ENCODE assay signal across 12 cellular contexts in the genomic region with DNA sequence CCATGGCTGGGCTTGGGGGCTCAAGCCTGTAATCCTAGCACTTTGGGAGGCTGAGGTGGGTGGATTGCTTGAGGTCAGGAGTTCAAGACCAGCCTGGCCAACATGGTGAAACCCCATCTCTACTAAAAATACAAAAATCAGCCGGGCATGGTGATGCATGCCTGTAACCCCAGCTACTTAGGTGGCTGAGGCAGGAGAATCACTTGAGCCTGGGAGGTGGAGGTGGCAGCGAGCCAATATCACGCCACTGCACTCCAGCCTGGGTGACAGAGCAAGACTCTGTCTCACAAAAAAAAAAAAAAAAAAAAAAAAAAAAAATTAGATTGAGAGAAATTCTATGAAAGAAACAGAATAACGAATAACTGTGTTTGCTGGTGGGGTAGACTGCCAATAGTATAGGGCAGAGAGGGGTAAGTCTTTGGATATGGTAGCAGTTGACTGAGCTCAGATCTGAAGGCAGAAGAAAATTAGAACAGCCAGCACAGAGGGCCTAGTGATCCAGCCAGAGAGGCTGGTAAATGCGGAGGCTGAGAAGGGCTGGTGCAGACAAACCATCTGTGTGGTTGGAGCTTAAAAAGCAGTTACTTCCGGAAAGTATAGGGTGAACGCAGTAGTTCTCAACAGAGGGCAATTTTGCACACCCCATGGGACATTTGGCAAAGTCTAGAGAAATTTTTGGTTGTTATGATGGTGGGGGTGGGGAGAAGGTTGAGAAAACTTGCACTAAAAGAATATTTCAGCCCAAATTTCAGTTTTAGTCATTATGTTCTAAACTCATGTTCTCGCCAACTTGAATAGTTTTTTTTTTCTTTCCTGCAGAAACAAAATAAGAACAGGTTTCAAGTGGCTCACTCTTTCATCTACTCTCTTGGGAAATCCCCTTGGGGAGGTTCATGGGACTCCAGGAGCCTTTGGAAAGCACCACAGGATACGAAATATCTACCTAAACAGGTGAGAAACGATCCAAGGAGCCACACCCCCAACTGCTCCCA. TPM values are rescaled to one million over a fixed set of nuclear protein-coding genes. Genes with fewer than 3 reads are reported as not detected.
DNase-seq lines count a peak whose midpoint lies in the region; ATAC-seq and TF ChIP-seq lines count a peak whose summit lies in the region.
"Had no signal": no experiment of that assay in that cellular context is flagged by ENCODE, and none has a peak within 500 bp of the region (broad histone marks: within the 10 kb centered on the region; RNA-seq: fewer than 3 reads in every experiment).

No MANE protein-coding gene starts in this region.

- H3K4ac ChIP-seq in neuronal stem cell (ENCODE audit: low read length) = no peak overlapping the region

- H3K36me3 Mint-ChIP-seq in activated CD4-positive, alpha-beta T cell treated with anti-CD3 and anti-CD28 coated beads, Interleukin-2, amount 10 ng/mL, durations not matched to agents 24 days and 14 days (ENCODE audit: low read depth) = no peaks in the 10 kb centered on the region

- peak overlapping the region in 3 of 10 experiments; percentile 62 to 68 (median 65); a peak in 6 of 20 replicates for H3K4me3 ChIP-seq in BLaER1 treated with 17β-estradiol and CSF1 and Interleukin-3, amounts not matched to agents 10 nM and 100 nM
- H3K4me3 ChIP-seq in hepatocyte (no peak overlapping the region), neuronal stem cell (ENCODE audit: low read length in 2 of 2) (no peak overlapping the region)
- H3K4me3 ChIP-seq: body of pancreas, gastrocnemius medialis had no signal

- H3K27me3 ChIP-seq in BLaER1 treated with 17β-estradiol and CSF1 and Interleukin-3, amounts not matched to agents 10 nM and 100 nM = peaks cover 0 to 3% (median 0%) of the 10 kb centered on the region in 11 experiments; a peak in 1 of 22 replicates
- H3K27me3 ChIP-seq in hepatocyte (peaks cover 6% of the 10 kb centered on the region), neuronal stem cell (ENCODE audit: control insufficient read depth in 3 of 3, insufficient read depth in 3 of 3, low read depth in 1 of 3, low read length in 3 of 3) (peaks cover 0 to 29% (median 0%) of the 10 kb centered on the region in 3 experiments)
- H3K27me3 ChIP-seq: body of pancreas had no signal

- no peaks in the 10 kb centered on the region; a peak in 1 of 22 replicates for H4K20me1 ChIP-seq in BLaER1 treated with 17β-estradiol and CSF1 and Interleukin-3, amounts not matched to agents 10 nM and 100 nM
- H4K20me1 ChIP-seq in hepatocyte (ENCODE audit: insufficient read depth, poor library complexity, severe bottlenecking) = no peaks in the 10 kb centered on the region

- TF ChIP-seq CTCF in hepatocyte (IDR thresholded peaks at IDR 0.05; ENCODE audit: poor library complexity) = no peak

- H3K9me3 Mint-ChIP-seq in activated CD4-positive, alpha-beta T cell treated with anti-CD3 and anti-CD28 coated beads, Interleukin-2, amount 10 ng/mL, durations not matched to agents 24 days and 14 days = no peaks in the 10 kb centered on the region

- H3K27ac ChIP-seq in BLaER1 treated with 17β-estradiol and CSF1 and Interleukin-3, amounts not matched to agents 10 nM and 100 nM = peak overlapping the region in 5 of 11 experiments; percentile 13 to 67 (median 40); a peak in 5 of 22 replicates
- H3K27ac ChIP-seq in hepatocyte (peak overlapping the region; percentile 36), neuronal stem cell (replicated peaks; ENCODE audit: low read length) (no peak overlapping the region)
- H3K27ac ChIP-seq: body of pancreas, gastrocnemius medialis, neutrophil had no signal

- H2AFZ ChIP-seq in hepatocyte (no peak overlapping the region), neuronal stem cell (ENCODE audit: low read length) (no peak overlapping the region)

- H2BK5ac ChIP-seq in neuronal stem cell (ENCODE audit: low read length) = no peak overlapping the region

- H3K9me3 ChIP-seq in BLaER1 treated with 17β-estradiol and CSF1 and Interleukin-3, amounts not matched to agents 10 nM and 100 nM (replicated peaks in 1 of 11) = no peaks in the 10 kb centered on the region
- no peaks in the 10 kb centered on the region for H3K9me3 ChIP-seq in hepatocyte (ENCODE audit: low read depth)
- no peaks in the 10 kb centered on the region for H3K9me3 ChIP-seq in neuronal stem cell (replicated peaks in 1 of 2; ENCODE audit: control insufficient read depth in 2 of 2, insufficient read depth in 1 of 2, low read depth in 1 of 2, low read length in 2 of 2)
- H3K9me3 ChIP-seq: body of pancreas, gastrocnemius medialis, neutrophil had no signal

- H3K4me3 Mint-ChIP-seq in activated CD4-positive, alpha-beta T cell treated with anti-CD3 and anti-CD28 coated beads, Interleukin-2, amount 10 ng/mL, durations not matched to agents 24 days and 14 days = peak overlapping the region; percentile 60

- H3K9me2 ChIP-seq in hepatocyte (replicated peaks; ENCODE audit: insufficient read depth) = no peaks in the 10 kb centered on the region

- peak overlapping the region in 5 of 11 experiments; percentile 9 to 80 (median 40); a peak in 5 of 22 replicates for H3K9ac ChIP-seq in BLaER1 treated with 17β-estradiol and CSF1 and Interleukin-3, amounts not matched to agents 10 nM and 100 nM
- no peak overlapping the region for H3K9ac ChIP-seq in neuronal stem cell (ENCODE audit: low read depth, low read length, poor library complexity)

- H4K91ac ChIP-seq in neuronal stem cell (ENCODE audit: low read depth, low read length, poor library complexity) = no peak overlapping the region

- no peak overlapping the region for H2BK15ac ChIP-seq in neuronal stem cell (ENCODE audit: low read length)

- peak; percentile 72 for DNase-seq in activated CD4-positive, alpha-beta T cell treated with anti-CD3 and anti-CD28 coated beads, Interleukin-2, amount 10 ng/mL, durations not matched to agents 24 days and 14 days
- DNase-seq in hepatocyte (ENCODE audit: low spot score) = peak; percentile 10
- DNase-seq in neuronal stem cell (ENCODE audit: low spot score) = no peak
- DNase-seq in dedifferentiated amniotic fluid mesenchymal stem cell (ENCODE audit: extremely low spot score) = no peak
- DNase-seq in COR-L47 (lab: John Stamatoyannopoulos, UW) = no peak
- DNase-seq: gastrocnemius medialis, NCI-H187 had no signal

- intact Hi-C loops in activated CD4-positive, alpha-beta T cell treated with anti-CD3 and anti-CD28 coated beads, Interleukin-2, amount 10 ng/mL, durations not matched to agents 24 days and 14 days (cut with micrococcal nuclease) = no loop called here

- peaks cover 10% of the 10 kb centered on the region for H3K4me1 Mint-ChIP-seq in activated CD4-positive, alpha-beta T cell treated with anti-CD3 and anti-CD28 coated beads, Interleukin-2, amount 10 ng/mL, durations not matched to agents 24 days and 14 days

- ATAC-seq in GM21360 (IDR thresholded peaks at IDR 0.05; ENCODE audit: unreplicated experiment) = peak; percentile 45
- no peak for ATAC-seq in GM19397 (IDR thresholded peaks at IDR 0.05; ENCODE audit: unreplicated experiment)
- ATAC-seq: body of pancreas, gastrocnemius medialis had no signal

- H3K23ac ChIP-seq in neuronal stem cell (ENCODE audit: low read depth, low read length, poor library complexity) = no peak overlapping the region

- no peak overlapping the region for H3K18ac ChIP-seq in neuronal stem cell (ENCODE audit: low read length)

- no peak overlapping the region for H2BK12ac ChIP-seq in neuronal stem cell (ENCODE audit: low read length)

- peak overlapping the region; percentile 77 to 93 (median 89) for H3K4me2 ChIP-seq in BLaER1 treated with 17β-estradiol and CSF1 and Interleukin-3, amounts not matched to agents 10 nM and 100 nM
- no peak overlapping the region for H3K4me2 ChIP-seq in hepatocyte
- H3K4me2 ChIP-seq in neuronal stem cell (ENCODE audit: insufficient read depth, low read length, poor library complexity, severe bottlenecking) = no peak overlapping the region

- H2BK120ac ChIP-seq in neuronal stem cell (ENCODE audit: low read depth, low read length) = no peak overlapping the region

- H3K4me1 ChIP-seq in BLaER1 treated with 17β-estradiol and CSF1 and Interleukin-3, amounts not matched to agents 10 nM and 100 nM = peaks cover 17 to 72% (median 49%) of the 10 kb centered on the region in 10 experiments
- peaks cover 9% of the 10 kb centered on the region for H3K4me1 ChIP-seq in hepatocyte (ENCODE audit: insufficient read depth)
- peaks cover 0 to 4% of the 10 kb centered on the region in 2 donors for H3K4me1 ChIP-seq in neuronal stem cell (ENCODE audit: control insufficient read depth in 2 of 2, insufficient read depth in 1 of 2, low read depth in 1 of 2, low read length in 2 of 2)
- H3K4me1 ChIP-seq: body of pancreas, gastrocnemius medialis had no signal

- 82% methylated on average over 10 of the region's 10 CpGs for WGBS in hepatocyte (ENCODE audit: low lambda C conversion rate, missing lambda C conversion rate)
- WGBS in neuronal stem cell (ENCODE audit: extremely low coverage in 2 of 2, insufficient read length in 2 of 2, insufficient replicate concordance in 1 of 2), 2 donors = no CpG with 5 or more reads among the region's 10 CpGs

- H3K79me1 ChIP-seq in neuronal stem cell (ENCODE audit: low read depth, low read length) = no peaks in the 10 kb centered on the region

- no peaks in the 10 kb centered on the region for H3K79me2 ChIP-seq in hepatocyte

- H2AK5ac ChIP-seq in neuronal stem cell (ENCODE audit: low read depth, low read length) = no peak overlapping the region

- no peak overlapping the region for H3K14ac ChIP-seq in neuronal stem cell (ENCODE audit: low read length)

- H3K27me3 Mint-ChIP-seq in activated CD4-positive, alpha-beta T cell treated with anti-CD3 and anti-CD28 coated beads, Interleukin-2, amount 10 ng/mL, durations not matched to agents 24 days and 14 days = peaks cover 17% of the 10 kb centered on the region

- no peaks in the 10 kb centered on the region for H3K36me3 ChIP-seq in BLaER1 treated with 17β-estradiol and CSF1 and Interleukin-3, amounts not matched to agents 10 nM and 100 nM
- H3K36me3 ChIP-seq in hepatocyte (replicated peaks; ENCODE audit: insufficient read depth, low read depth) (no peaks in the 10 kb centered on the region), neuronal stem cell (replicated peaks in 1 of 2; ENCODE audit: control insufficient read depth in 2 of 2, insufficient read depth in 2 of 2, low read length in 2 of 2) (no peaks in the 10 kb centered on the region)
- H3K36me3 ChIP-seq: gastrocnemius medialis, neutrophil had no signal

- H4K8ac ChIP-seq in neuronal stem cell (ENCODE audit: low read depth, low read length) = no peak overlapping the region

- peak overlapping the region; percentile 90 for H3K27ac Mint-ChIP-seq in activated CD4-positive, alpha-beta T cell treated with anti-CD3 and anti-CD28 coated beads, Interleukin-2, amount 10 ng/mL, durations not matched to agents 24 days and 14 days

RNA-seq across cellular contexts. Expression of a gene that starts 1.6 kb away (rescaled TPM):
- total RNA-seq in activated CD4-positive, alpha-beta T cell treated with anti-CD3 and anti-CD28 coated beads, Interleukin-2, amount 10 ng/mL, durations not matched to agents 24 days and 14 days = not detected in 2 replicates
- not detected in 2 replicates for total RNA-seq in hepatocyte
- polyA plus RNA-seq in hepatocyte = not detected in 2 replicates
- 0.07 TPM for polyA plus RNA-seq in neuronal stem cell (2013, experiment 1 of 2)
- not detected for polyA plus RNA-seq in neuronal stem cell (2013, experiment 2 of 2)
- total RNA-seq: body of pancreas, gastrocnemius medialis had no signal

Comparison
In these comparisons a context has a peak if more than half of its experiments do, and no peak if none do; other contexts are left out.
1. H3K4me2 ChIP-seq: peak in BLaER1 treated with 17β-estradiol and CSF1 and Interleukin-3, amounts not matched to agents 10 nM and 100 nM (11 of 11); none in hepatocyte (single experiment) and neuronal stem cell (single experiment).
2. DNase-seq: peak in activated CD4-positive, alpha-beta T cell treated with anti-CD3 and anti-CD28 coated beads, Interleukin-2, amount 10 ng/mL, durations not matched to agents 24 days and 14 days (single experiment) and hepatocyte (single experiment); none in neuronal stem cell (single experiment), dedifferentiated amniotic fluid mesenchymal stem cell (single experiment) and COR-L47 (single experiment).